In genomic region chr14:89588840-89589296, GRCh38 we compare ENCODE assay signal across 16 cellular contexts.
DNase-seq lines count a peak whose midpoint lies in the region; ATAC-seq and TF ChIP-seq lines count a peak whose summit lies in the region.
"Had no signal": no experiment of that assay in that cellular context is flagged by ENCODE, and none has a peak within 500 bp of the region (broad histone marks: within the 10 kb centered on the region; RNA-seq: fewer than 3 reads in every experiment).

No MANE protein-coding gene starts in this region.

- H3K4me3 Mint-ChIP-seq in WTC11, result no peak overlapping the region

- no peaks in the 10 kb centered on the region for H4K20me1 ChIP-seq in DOHH2 (ENCODE audit: control insufficient read depth, insufficient read depth, low read depth, low read length)

- POLR2A ChIA-PET in WTC11 (lab: Charles Lee), result interaction anchor here (0.6 kb wide), 2 partner anchors 14 to 299 kb away, joined by 3 read pairs; no protein-coding TSS in a partner anchor

- ATAC-seq in GM19395 (IDR thresholded peaks at IDR 0.05; ENCODE audit: unreplicated experiment) (peak; percentile 32), WTC11 (no peak), lower lobe of right lung (no peak)
- ATAC-seq: K562 had no signal

- DNase-seq in WTC11 (ENCODE audit: low spot score), result no peak
- DNase-seq in lower lobe of right lung, result no peak
- no peak for DNase-seq in ascending aorta (ENCODE audit: low spot score in 2 of 2)
- DNase-seq in stimulated activated CD4-positive, alpha-beta T cell treated with anti-CD3 and anti-CD28 coated beads, Interleukin-1b, Interleukin-23, amount 100 ng/mL, for 48 hours, result no peak
- DNase-seq in dedifferentiated amniotic fluid mesenchymal stem cell (ENCODE audit: extremely low spot score), result no peak
- DNase-seq in HPDE6-E6E7 (ENCODE audit: extremely low spot score), result no peak
- DNase-seq: Calu3; left cardiac atrium; NCI-H1930; NCI-H446 treated with DMSO at 0.1 percent for 48 hours; Right ventricle myocardium superior; stimulated activated CD4-positive, alpha-beta T cell treated with anti-CD3 and anti-CD28 coated beads, Interleukin-4, amount 100 ng/mL, for 24 hours; T-helper 1 cell had no signal

- H3K36me3 Mint-ChIP-seq in WTC11, result peaks cover 21% of the 10 kb centered on the region

- H3K4me3 ChIP-seq in DOHH2 (ENCODE audit: low read length), result peak overlapping the region; percentile 45; the same call in 1 of the 2 replicates
- H3K4me3 ChIP-seq in lower lobe of right lung, result no peak overlapping the region
- no peak overlapping the region for H3K4me3 ChIP-seq in ascending aorta
- H3K4me3 ChIP-seq: K562 had no signal

- H3F3A ChIP-seq in DOHH2 (ENCODE audit: control insufficient read depth, insufficient read depth), result no peaks in the 10 kb centered on the region

- H3K36me3 ChIP-seq in DOHH2 (ENCODE audit: control insufficient read depth, low read length) (no peaks in the 10 kb centered on the region), lower lobe of right lung (no peaks in the 10 kb centered on the region), ascending aorta (no peaks in the 10 kb centered on the region)

- no peaks in the 10 kb centered on the region for H3K27me3 ChIP-seq in DOHH2 (ENCODE audit: control insufficient read depth, low read length)
- no peaks in the 10 kb centered on the region for H3K27me3 ChIP-seq in lower lobe of right lung (ENCODE audit: low read depth)
- H3K27me3 ChIP-seq in ascending aorta, result no peaks in the 10 kb centered on the region

- H3K4me1 ChIP-seq in DOHH2 (ENCODE audit: control insufficient read depth, low read length) (peaks cover 19% of the 10 kb centered on the region), lower lobe of right lung (peaks cover 13% of the 10 kb centered on the region), ascending aorta (no peaks in the 10 kb centered on the region)

- intact Hi-C loops in lower lobe of right lung (cut with DNase I), result no loop called here
- intact Hi-C loops in ascending aorta (cut with DNase I), result no loop called here

- H3K27ac Mint-ChIP-seq in WTC11, result peak overlapping the region; percentile 57; the same call in 1 of the 2 replicates

- no peak overlapping the region for H3K27ac ChIP-seq in DOHH2 (ENCODE audit: low read depth, low read length)
- H3K27ac ChIP-seq in lower lobe of right lung, result peak overlapping the region; percentile 18
- no peak overlapping the region for H3K27ac ChIP-seq in ascending aorta

- H3K4me2 ChIP-seq in DOHH2 (ENCODE audit: low read length), result peak overlapping the region; percentile 61

- H3K9me3 ChIP-seq in DOHH2 (ENCODE audit: control insufficient read depth, insufficient read depth, low read length) (no peaks in the 10 kb centered on the region), lower lobe of right lung (no peaks in the 10 kb centered on the region), ascending aorta (no peaks in the 10 kb centered on the region)

- no peaks in the 10 kb centered on the region for H3K27me3 Mint-ChIP-seq in WTC11 (ENCODE audit: low read depth)

- CTCF ChIA-PET in WTC11 (lab: Charles Lee), result interaction anchor here (0.9 kb wide), 1 partner anchor 385 kb away, joined by 7 read pairs; no protein-coding TSS in a partner anchor

- H3K9me2 ChIP-seq in DOHH2 (replicated peaks; ENCODE audit: control insufficient read depth, low read length), result no peaks in the 10 kb centered on the region

- TF ChIP-seq CTCF in DOHH2 (IDR thresholded peaks at IDR 0.05; ENCODE audit: low read depth, low read length, poor library complexity, severe bottlenecking) (no peak), WTC11 (IDR thresholded peaks at IDR 0.05) (no peak), lower lobe of right lung (IDR thresholded peaks at IDR 0.05) (no peak), ascending aorta (IDR thresholded peaks at IDR 0.05) (no peak)

- peaks cover 7% of the 10 kb centered on the region for H3K9me3 Mint-ChIP-seq in WTC11

- peaks cover 66% of the 10 kb centered on the region for H3K4me1 Mint-ChIP-seq in WTC11

- H3K79me2 ChIP-seq in DOHH2 (ENCODE audit: control insufficient read depth, low read length), result no peaks in the 10 kb centered on the region

TF ChIP-seq in WTC11, 78 proteins besides CTCF, POLR2A, EP300 and RAD21:
- TF ChIP-seq ATF1 (CRISPR knock-in tag; IDR thresholded peaks at IDR 0.05) (no peak), E2F4 (CRISPR knock-in tag; IDR thresholded peaks at IDR 0.05; ENCODE audit: borderline replicate concordance, low read depth) (no peak), RELA (CRISPR knock-in tag; IDR thresholded peaks at IDR 0.05; ENCODE audit: borderline replicate concordance) (no peak), ZBTB21 (CRISPR knock-in tag; IDR thresholded peaks at IDR 0.05; ENCODE audit: borderline replicate concordance) (no peak)
- TF ChIP-seq, protein P1, sequence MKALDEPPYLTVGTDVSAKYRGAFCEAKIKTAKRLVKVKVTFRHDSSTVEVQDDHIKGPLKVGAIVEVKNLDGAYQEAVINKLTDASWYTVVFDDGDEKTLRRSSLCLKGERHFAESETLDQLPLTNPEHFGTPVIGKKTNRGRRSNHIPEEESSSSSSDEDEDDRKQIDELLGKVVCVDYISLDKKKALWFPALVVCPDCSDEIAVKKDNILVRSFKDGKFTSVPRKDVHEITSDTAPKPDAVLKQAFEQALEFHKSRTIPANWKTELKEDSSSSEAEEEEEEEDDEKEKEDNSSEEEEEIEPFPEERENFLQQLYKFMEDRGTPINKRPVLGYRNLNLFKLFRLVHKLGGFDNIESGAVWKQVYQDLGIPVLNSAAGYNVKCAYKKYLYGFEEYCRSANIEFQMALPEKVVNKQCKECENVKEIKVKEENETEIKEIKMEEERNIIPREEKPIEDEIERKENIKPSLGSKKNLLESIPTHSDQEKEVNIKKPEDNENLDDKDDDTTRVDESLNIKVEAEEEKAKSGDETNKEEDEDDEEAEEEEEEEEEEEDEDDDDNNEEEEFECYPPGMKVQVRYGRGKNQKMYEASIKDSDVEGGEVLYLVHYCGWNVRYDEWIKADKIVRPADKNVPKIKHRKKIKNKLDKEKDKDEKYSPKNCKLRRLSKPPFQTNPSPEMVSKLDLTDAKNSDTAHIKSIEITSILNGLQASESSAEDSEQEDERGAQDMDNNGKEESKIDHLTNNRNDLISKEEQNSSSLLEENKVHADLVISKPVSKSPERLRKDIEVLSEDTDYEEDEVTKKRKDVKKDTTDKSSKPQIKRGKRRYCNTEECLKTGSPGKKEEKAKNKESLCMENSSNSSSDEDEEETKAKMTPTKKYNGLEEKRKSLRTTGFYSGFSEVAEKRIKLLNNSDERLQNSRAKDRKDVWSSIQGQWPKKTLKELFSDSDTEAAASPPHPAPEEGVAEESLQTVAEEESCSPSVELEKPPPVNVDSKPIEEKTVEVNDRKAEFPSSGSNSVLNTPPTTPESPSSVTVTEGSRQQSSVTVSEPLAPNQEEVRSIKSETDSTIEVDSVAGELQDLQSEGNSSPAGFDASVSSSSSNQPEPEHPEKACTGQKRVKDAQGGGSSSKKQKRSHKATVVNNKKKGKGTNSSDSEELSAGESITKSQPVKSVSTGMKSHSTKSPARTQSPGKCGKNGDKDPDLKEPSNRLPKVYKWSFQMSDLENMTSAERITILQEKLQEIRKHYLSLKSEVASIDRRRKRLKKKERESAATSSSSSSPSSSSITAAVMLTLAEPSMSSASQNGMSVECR (CRISPR knock-in tag; IDR thresholded peaks at IDR 0.05; ENCODE audit: borderline replicate concordance), result no peak
